In the genomic region with DNA sequence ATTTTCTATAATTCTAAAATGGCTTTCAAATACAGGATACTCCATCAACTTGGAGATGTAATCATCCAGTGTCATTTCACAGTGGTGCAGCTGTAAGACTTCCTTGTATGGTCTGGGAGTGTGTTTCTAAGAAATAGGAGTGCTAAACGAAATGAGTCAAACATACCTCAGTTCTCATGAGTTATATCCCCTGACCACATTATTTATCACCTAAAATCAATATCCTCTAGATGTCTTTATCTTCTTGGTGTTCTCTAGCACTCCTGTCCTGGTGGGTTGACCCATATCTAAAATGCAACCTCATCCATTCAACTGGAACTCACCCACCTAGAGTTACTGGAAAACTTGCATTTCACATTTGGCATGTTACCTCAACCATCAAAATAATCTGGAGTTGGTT, we compare ENCODE assay signal across 19 cellular contexts. TPM values are rescaled to one million over a fixed set of nuclear protein-coding genes. Genes with fewer than 3 reads are reported as not detected.
A peak's percentile ranks its signal among the peaks of the same experiment; 100 is the strongest.
DNase-seq lines count a peak whose midpoint lies in the region; ATAC-seq and TF ChIP-seq lines count a peak whose summit lies in the region.
"Had no signal": no experiment of that assay in that cellular context is flagged by ENCODE, and none has a peak within 500 bp of the region (broad histone marks: within the 10 kb centered on the region; RNA-seq: fewer than 3 reads in every experiment).

No MANE protein-coding gene starts in this region.

- H3K4me3 ChIP-seq in RWPE2 (ENCODE audit: severe bottlenecking), result no peak overlapping the region

- H3K4me1 Mint-ChIP-seq in activated CD8-positive, alpha-beta memory T cell treated with anti-CD3 and anti-CD28 coated beads, Interleukin-2, amount 10 ng/mL, durations not matched to agents 7 days and 5 days, result peaks cover 31% of the 10 kb centered on the region
- H3K4me1 Mint-ChIP-seq in stimulated activated naive CD8-positive, alpha-beta T cell treated with anti-CD3 and anti-CD28 coated beads, Interleukin-15, Interleukin-2, amounts not matched to agents 100 ng/mL and 50 ng/mL, for 24 hours (ENCODE audit: low read depth), result peaks cover 5% of the 10 kb centered on the region

- peak; percentile 90 for ATAC-seq in activated CD8-positive, alpha-beta memory T cell treated with anti-CD3 and anti-CD28 coated beads, Interleukin-2, amount 10 ng/mL, durations not matched to agents 7 days and 5 days
- ATAC-seq in RWPE2 (ENCODE audit: low read depth) (peak; percentile 22; the same call in 2 of the 3 replicates), GM21528 (IDR thresholded peaks at IDR 0.05; ENCODE audit: low FRiP score, unreplicated experiment) (no peak)

- H3K27me3 Mint-ChIP-seq in activated CD8-positive, alpha-beta memory T cell treated with anti-CD3 and anti-CD28 coated beads, Interleukin-2, amount 10 ng/mL, durations not matched to agents 7 days and 5 days, result no peaks in the 10 kb centered on the region
- peaks cover 16% of the 10 kb centered on the region for H3K27me3 Mint-ChIP-seq in stimulated activated naive CD8-positive, alpha-beta T cell treated with anti-CD3 and anti-CD28 coated beads, Interleukin-15, Interleukin-2, amounts not matched to agents 100 ng/mL and 50 ng/mL, for 24 hours

- no peak overlapping the region for H3K27ac ChIP-seq in RWPE2 (ENCODE audit: poor library complexity, severe bottlenecking)
- H3K27ac ChIP-seq: HL-60, WERI-Rb-1 had no signal

- no peaks in the 10 kb centered on the region for H3K4me1 ChIP-seq in RWPE2 (ENCODE audit: insufficient read depth, poor library complexity, severe bottlenecking)

- no peaks in the 10 kb centered on the region for H3K27me3 ChIP-seq in RWPE2 (ENCODE audit: insufficient read depth, poor library complexity, severe bottlenecking)

- H3K36me3 Mint-ChIP-seq in activated CD8-positive, alpha-beta memory T cell treated with anti-CD3 and anti-CD28 coated beads, Interleukin-2, amount 10 ng/mL, durations not matched to agents 7 days and 5 days, result peaks cover 7% of the 10 kb centered on the region
- H3K36me3 Mint-ChIP-seq in stimulated activated naive CD8-positive, alpha-beta T cell treated with anti-CD3 and anti-CD28 coated beads, Interleukin-15, Interleukin-2, amounts not matched to agents 100 ng/mL and 50 ng/mL, for 24 hours (ENCODE audit: low read depth), result no peaks in the 10 kb centered on the region
- H3K36me3 Mint-ChIP-seq: naive B cell had no signal

- CTCF ChIA-PET in activated CD8-positive, alpha-beta memory T cell treated with anti-CD3 and anti-CD28 coated beads, Interleukin-2, amount 10 ng/mL, durations not matched to agents 7 days and 5 days (lab: Charles Lee), result interaction anchor here (0.8 to 1.5 kb wide), 4 partner anchors 38 to 623 kb away, joined by 3 to 4 read pairs (median 4); no protein-coding TSS in a partner anchor

- no peaks in the 10 kb centered on the region for H3K36me3 ChIP-seq in RWPE2 (ENCODE audit: low read depth)
- H3K36me3 ChIP-seq: WERI-Rb-1 had no signal

- no peak for TF ChIP-seq CTCF in RWPE2 (IDR thresholded peaks at IDR 0.05; ENCODE audit: poor library complexity, severe bottlenecking)

- no peaks in the 10 kb centered on the region for H3K9me3 ChIP-seq in RWPE2 (ENCODE audit: severe bottlenecking)

- peak overlapping the region; percentile 52 for H3K27ac Mint-ChIP-seq in activated CD8-positive, alpha-beta memory T cell treated with anti-CD3 and anti-CD28 coated beads, Interleukin-2, amount 10 ng/mL, durations not matched to agents 7 days and 5 days
- peak overlapping the region; percentile 31 for H3K27ac Mint-ChIP-seq in stimulated activated naive CD8-positive, alpha-beta T cell treated with anti-CD3 and anti-CD28 coated beads, Interleukin-15, Interleukin-2, amounts not matched to agents 100 ng/mL and 50 ng/mL, for 24 hours
- H3K27ac Mint-ChIP-seq: dendritic cell treated with granulocyte-macrophage colony-stimulating factor and Interleukin-4, amounts not matched to agents 40 ng/mL and 50 ng/mL, for 4 days; naive B cell had no signal

- no peak overlapping the region for H3K4me3 Mint-ChIP-seq in activated CD8-positive, alpha-beta memory T cell treated with anti-CD3 and anti-CD28 coated beads, Interleukin-2, amount 10 ng/mL, durations not matched to agents 7 days and 5 days
- no peak overlapping the region for H3K4me3 Mint-ChIP-seq in stimulated activated naive CD8-positive, alpha-beta T cell treated with anti-CD3 and anti-CD28 coated beads, Interleukin-15, Interleukin-2, amounts not matched to agents 100 ng/mL and 50 ng/mL, for 24 hours
- H3K4me3 Mint-ChIP-seq: dendritic cell treated with granulocyte-macrophage colony-stimulating factor and Interleukin-4, amounts not matched to agents 40 ng/mL and 50 ng/mL, for 4 days; naive B cell had no signal

- no peak for DNase-seq in activated CD8-positive, alpha-beta memory T cell treated with anti-CD3 and anti-CD28 coated beads, Interleukin-2, amount 10 ng/mL, durations not matched to agents 7 days and 5 days
- DNase-seq in activated CD8-positive, alpha-beta memory T cell treated with anti-CD3 and anti-CD28 coated beads, Interleukin-2, amount 50 U/mL, for 4 hours, result no peak
- DNase-seq in RWPE2 (ENCODE audit: low spot score) (no peak), fibroblast of gingiva (ENCODE audit: low read depth) (peak; percentile 40), NCI-H1694 (lab: John Stamatoyannopoulos, UW) (no peak), NCI-H748 (lab: John Stamatoyannopoulos, UW; ENCODE audit: unreplicated experiment) (no peak)
- DNase-seq: activated T-cell treated with anti-CD3 and anti-CD28 coated beads for 4 hours; amniotic stem cell; GDM1; naive B cell; NCI-H187; NCI-H510A treated with DMSO at 0.1 percent for 48 hours; stimulated activated CD4-positive, alpha-beta T cell treated with anti-CD3 and anti-CD28 coated beads, Interleukin-15, amount 100 ng/mL, for 24 hours; substantia nigra; WERI-Rb-1 had no signal

- H3K9me3 Mint-ChIP-seq in activated CD8-positive, alpha-beta memory T cell treated with anti-CD3 and anti-CD28 coated beads, Interleukin-2, amount 10 ng/mL, durations not matched to agents 7 days and 5 days (ENCODE audit: low read depth), result peaks cover 2% of the 10 kb centered on the region
- no peaks in the 10 kb centered on the region for H3K9me3 Mint-ChIP-seq in stimulated activated naive CD8-positive, alpha-beta T cell treated with anti-CD3 and anti-CD28 coated beads, Interleukin-15, Interleukin-2, amounts not matched to agents 100 ng/mL and 50 ng/mL, for 24 hours
- H3K9me3 Mint-ChIP-seq: dendritic cell treated with granulocyte-macrophage colony-stimulating factor and Interleukin-4, amounts not matched to agents 40 ng/mL and 50 ng/mL, for 4 days; naive B cell had no signal

RNA-seq across cellular contexts. Expression of gene TMEM30B, which starts 33.2 kb away (rescaled TPM):
- 1 to 10 TPM in 1 of 2 experiments, under 1 TPM in 1; 0.70 to 1.3 TPM for total RNA-seq in activated CD8-positive, alpha-beta memory T cell treated with anti-CD3 and anti-CD28 coated beads, Interleukin-2, amount 10 ng/mL, durations not matched to agents 7 days and 5 days
